ENCODE assay signal across 13 cellular contexts in genomic region chr19:28915737-28916460, GRCh38.
DNase-seq lines count a peak whose midpoint lies in the region; ATAC-seq and TF ChIP-seq lines count a peak whose summit lies in the region.
"Had no signal": no experiment of that assay in that cellular context is flagged by ENCODE, and none has a peak within 500 bp of the region (broad histone marks: within the 10 kb centered on the region; RNA-seq: fewer than 3 reads in every experiment).

No MANE protein-coding gene starts in this region.

- no peak overlapping the region for H3K9ac ChIP-seq in endodermal cell (ENCODE audit: extremely low read depth, low read length, poor library complexity, severe bottlenecking)

- no peak overlapping the region for H3K4me3 ChIP-seq in right cardiac atrium (ENCODE audit: low read length)
- no peak overlapping the region for H3K4me3 ChIP-seq in endodermal cell (ENCODE audit: low read length)
- no peak overlapping the region for H3K4me3 ChIP-seq in vagina
- H3K4me3 ChIP-seq: HAP-1 had no signal

- H3K36me3 ChIP-seq in endodermal cell (ENCODE audit: control insufficient read depth, insufficient read depth, low read length) (no peaks in the 10 kb centered on the region), vagina (no peaks in the 10 kb centered on the region)
- H3K36me3 ChIP-seq: BE2C, HAP-1 had no signal

- 69% methylated on average over 8 of the region's 8 CpGs for WGBS in right cardiac atrium
- 81 to 91% methylated on average over 5 to 8 of the region's 8 CpGs for WGBS in endodermal cell (ENCODE audit: insufficient coverage in 1 of 2, insufficient read length in 1 of 2), 2 experiments

- TF ChIP-seq CTCF in endodermal cell (conservative IDR thresholded peaks at IDR 0.05) (peak; percentile 40), vagina (IDR thresholded peaks at IDR 0.05) (no peak)

- H3K4me1 ChIP-seq in right cardiac atrium (ENCODE audit: control insufficient read depth, insufficient read depth, low read length), result no peaks in the 10 kb centered on the region
- H3K4me1 ChIP-seq in endodermal cell (ENCODE audit: control insufficient read depth, insufficient read depth, low read length), result peaks cover 14% of the 10 kb centered on the region
- no peaks in the 10 kb centered on the region for H3K4me1 ChIP-seq in vagina
- H3K4me1 ChIP-seq: BE2C, HAP-1 had no signal

- no peaks in the 10 kb centered on the region for H3K27me3 ChIP-seq in right cardiac atrium (ENCODE audit: control insufficient read depth, insufficient read depth)
- no peaks in the 10 kb centered on the region for H3K27me3 ChIP-seq in endodermal cell (ENCODE audit: control insufficient read depth, insufficient read depth, low read length, poor library complexity, severe bottlenecking)
- H3K27me3 ChIP-seq in vagina, result no peaks in the 10 kb centered on the region
- H3K27me3 ChIP-seq: BE2C had no signal

- no peaks in the 10 kb centered on the region for H3K36me3 Mint-ChIP-seq in endodermal cell (ENCODE audit: low read depth)
- H3K36me3 Mint-ChIP-seq: CD4-positive, CD25-positive, alpha-beta regulatory T cell; CD8-positive, alpha-beta memory T cell had no signal

- H3K4me3 Mint-ChIP-seq in endodermal cell, result no peak overlapping the region
- H3K4me3 Mint-ChIP-seq: CD4-positive, CD25-positive, alpha-beta regulatory T cell; CD8-positive, alpha-beta memory T cell had no signal

- DNase-seq in left ventricle myocardium superior (no peak), right cardiac atrium (no peak), endodermal cell (peak; percentile 78), renal cortical epithelial cell (ENCODE audit: low read depth) (peak; percentile 10), vagina (ENCODE audit: extremely low spot score in 2 of 2) (no peak), NAMALWA (ENCODE audit: low spot score) (no peak)
- DNase-seq: ACHN; BE2C; C1 segment of cervical spinal cord; CD4-positive, CD25-positive, alpha-beta regulatory T cell; CD8-positive, alpha-beta memory T cell; COR-L47 had no signal

- peak; percentile 66 for ATAC-seq in left ventricle myocardium superior
- no peak for ATAC-seq in right cardiac atrium

- no peak for TF ChIP-seq POLR2A in vagina (IDR thresholded peaks at IDR 0.05)

- H3K27me3 Mint-ChIP-seq in endodermal cell (ENCODE audit: insufficient read depth), result peaks cover 4% of the 10 kb centered on the region

- H3K27ac Mint-ChIP-seq in endodermal cell, result peak overlapping the region; percentile 49
- H3K27ac Mint-ChIP-seq: CD4-positive, CD25-positive, alpha-beta regulatory T cell had no signal

- intact Hi-C loops in left ventricle myocardium superior (cut with micrococcal nuclease) (no loop called here), right cardiac atrium (cut with DNase I) (no loop called here), vagina (cut with DNase I) (no loop called here)

- no peaks in the 10 kb centered on the region for H3K9me3 Mint-ChIP-seq in endodermal cell

- no peaks in the 10 kb centered on the region for H3K9me3 ChIP-seq in right cardiac atrium (ENCODE audit: control insufficient read depth, low read length)
- no peaks in the 10 kb centered on the region for H3K9me3 ChIP-seq in endodermal cell (ENCODE audit: control insufficient read depth, low read length)
- H3K9me3 ChIP-seq in vagina, result no peaks in the 10 kb centered on the region
- H3K9me3 ChIP-seq: BE2C, HAP-1 had no signal

- peaks cover 24% of the 10 kb centered on the region for H3K4me1 Mint-ChIP-seq in endodermal cell
- H3K4me1 Mint-ChIP-seq: CD4-positive, CD25-positive, alpha-beta regulatory T cell; CD8-positive, alpha-beta memory T cell had no signal

- no peak overlapping the region for H3K27ac ChIP-seq in right cardiac atrium (ENCODE audit: low read length)
- no peak overlapping the region for H3K27ac ChIP-seq in endodermal cell (ENCODE audit: low read depth, low read length)
- H3K27ac ChIP-seq in vagina, result no peak overlapping the region

Comparison
In these comparisons a context has a peak if more than half of its experiments do, and no peak if none do; other contexts are left out.
1. DNase-seq: peak in endodermal cell (single experiment) and renal cortical epithelial cell (single experiment); none in left ventricle myocardium superior (single experiment), right cardiac atrium (0 of 3), vagina (0 of 2) and NAMALWA (single experiment).